In genomic region chr17:28086519-28086918, GRCh38 we compare ENCODE assay signal across 25 cellular contexts. TPM values are rescaled to one million over a fixed set of nuclear protein-coding genes. Genes with fewer than 3 reads are reported as not detected.
DNase-seq lines count a peak whose midpoint lies in the region; ATAC-seq and TF ChIP-seq lines count a peak whose summit lies in the region.
"Had no signal": no experiment of that assay in that cellular context is flagged by ENCODE, and none has a peak within 500 bp of the region (broad histone marks: within the 10 kb centered on the region; RNA-seq: fewer than 3 reads in every experiment).

No MANE protein-coding gene starts in this region.

- H3K9me3 Mint-ChIP-seq in MCF 10A (ENCODE audit: unreplicated experiment) = no peaks in the 10 kb centered on the region
- peaks cover 9% of the 10 kb centered on the region for H3K9me3 Mint-ChIP-seq in chondrocyte (ENCODE audit: low read depth)

- DNase-seq in MCF 10A (ENCODE audit: unreplicated experiment) = peak; percentile 13
- DNase-seq in breast epithelium (ENCODE audit: low spot score in 2 of 2) = no peak
- peak; percentile 9 for DNase-seq in amniotic epithelial cell (ENCODE audit: low read depth)
- DNase-seq in fibroblast of pulmonary artery (ENCODE audit: low read depth) = peak; percentile 14
- DNase-seq in T1000 (lab: John Stamatoyannopoulos, UW) = no peak
- DNase-seq in G401 (ENCODE audit: low spot score) = no peak
- DNase-seq in chondrocyte (ENCODE audit: low spot score) = no peak
- DNase-seq: activated CD4-positive, alpha-beta T cell treated with anti-CD3 and anti-CD28 coated beads, Interleukin-2, amount 50 U/mL, for 4 hours; activated naive CD4-positive, alpha-beta T cell; amygdala; DMS 273 treated with DMSO at 0.1 percent for 48 hours; gastrocnemius medialis; KG1; NCI-H1048; NCI-H2029; SHP77; small intestine; stimulated activated CD4-positive, alpha-beta T cell treated with anti-CD3 and anti-CD28 coated beads, Interleukin-4, amount 100 ng/mL, for 1 hour; T-helper 1 cell had no signal

- no TSS peak for BruUV-seq in MCF 10A (replicated peaks; lab: Mats Ljungman, UMichigan)

- no peaks in the 10 kb centered on the region for H3K36me3 Mint-ChIP-seq in MCF 10A (ENCODE audit: insufficient read depth, unreplicated experiment)
- peaks cover 2% of the 10 kb centered on the region for H3K36me3 Mint-ChIP-seq in chondrocyte (ENCODE audit: low read depth)

- H3K36me3 ChIP-seq in breast epithelium = no peaks in the 10 kb centered on the region
- H3K36me3 ChIP-seq: gastrocnemius medialis, prostate gland had no signal

- in situ Hi-C loops in G401 (cut with HindIII; ENCODE audit: low sequenced_read_pairs) = no loop called here

- no peaks in the 10 kb centered on the region for H3K4me1 Mint-ChIP-seq in MCF 10A (ENCODE audit: insufficient read depth, unreplicated experiment)
- peaks cover 33% of the 10 kb centered on the region for H3K4me1 Mint-ChIP-seq in chondrocyte (ENCODE audit: low read depth)

- no peak overlapping the region for H3K27ac ChIP-seq in breast epithelium
- H3K27ac ChIP-seq: gastrocnemius medialis, prostate gland, VCaP had no signal

- CTCF ChIA-PET in MCF 10A (lab: Yijun Ruan, JAX) = no interaction called here

- no peak for ATAC-seq in GM21360 (IDR thresholded peaks at IDR 0.05; ENCODE audit: unreplicated experiment)
- ATAC-seq: gastrocnemius medialis, HCT116, left lobe of liver had no signal

- TF ChIP-seq CTCF in MCF 10A (IDR thresholded peaks at IDR 0.05; ENCODE audit: unreplicated experiment) (no peak), breast epithelium (IDR thresholded peaks at IDR 0.05) (no peak), fibroblast of pulmonary artery (IDR thresholded peaks at IDR 0.05; ENCODE audit: low read length, missing control alignments) (no peak), chondrocyte (IDR thresholded peaks at IDR 0.05) (no peak)

- TF ChIP-seq POLR2A in breast epithelium (IDR thresholded peaks at IDR 0.05) = no peak

- H3K4me1 ChIP-seq in breast epithelium = no peaks in the 10 kb centered on the region

- H3K27me3 Mint-ChIP-seq in MCF 10A (ENCODE audit: insufficient read depth, unreplicated experiment) (no peaks in the 10 kb centered on the region), chondrocyte (ENCODE audit: low read depth) (no peaks in the 10 kb centered on the region)

- H3K4me3 ChIP-seq in breast epithelium = no peak overlapping the region
- no peak overlapping the region for H3K4me3 ChIP-seq in fibroblast of pulmonary artery (replicated peaks; ENCODE audit: low read depth, low read length)
- H3K4me3 ChIP-seq: gastrocnemius medialis, prostate gland had no signal

- intact Hi-C loops in MCF 10A (cut with micrococcal nuclease) = no loop called here
- intact Hi-C loops in breast epithelium (cut with DNase I; ENCODE audit: low total_unique reads) = no loop called here

- H3K27ac Mint-ChIP-seq in MCF 10A (ENCODE audit: low read depth, unreplicated experiment) = no peak overlapping the region
- no peak overlapping the region for H3K27ac Mint-ChIP-seq in chondrocyte (ENCODE audit: unreplicated experiment)

- no peaks in the 10 kb centered on the region for H3K27me3 ChIP-seq in breast epithelium
- H3K27me3 ChIP-seq: gastrocnemius medialis had no signal

- POLR2A ChIA-PET in MCF 10A (lab: Yijun Ruan, JAX) = interaction anchor here (0.7 to 1.6 kb wide), 2 partner anchors 8 to 25 kb away, joined by 5 to 7 read pairs; no protein-coding TSS in a partner anchor

- no peaks in the 10 kb centered on the region for H3K9me3 ChIP-seq in breast epithelium
- H3K9me3 ChIP-seq: prostate gland had no signal

- H3K4me3 Mint-ChIP-seq in MCF 10A (ENCODE audit: unreplicated experiment) (no peak overlapping the region), chondrocyte (ENCODE audit: unreplicated experiment) (no peak overlapping the region)
- H3K4me3 Mint-ChIP-seq: neural crest cell had no signal

RNA-seq across cellular contexts. Expression of gene NLK, which starts 44.0 kb away (rescaled TPM):
- total RNA-seq in MCF 10A (2022) (14.6 and 15.0 TPM in 2 replicates), breast epithelium (10 to 100 TPM; 19.8 to 35.1 (median 27.5) TPM), chondrocyte (11.8 to 14.5 TPM (median 12.9 TPM) in 3 replicates)
- 17.2 and 21.8 TPM in 2 replicates for total RNA-seq in G401 (2014; rRNA removed; shearing (Covaris generic))

Comparison
In these comparisons a context has a peak if more than half of its experiments do, and no peak if none do; other contexts are left out.
1. DNase-seq: peak in MCF 10A (single experiment), amniotic epithelial cell (single experiment) and fibroblast of pulmonary artery (single experiment); none in breast epithelium (0 of 2), T1000 (single experiment), G401 (single experiment) and chondrocyte (single experiment).